In the genomic region with DNA sequence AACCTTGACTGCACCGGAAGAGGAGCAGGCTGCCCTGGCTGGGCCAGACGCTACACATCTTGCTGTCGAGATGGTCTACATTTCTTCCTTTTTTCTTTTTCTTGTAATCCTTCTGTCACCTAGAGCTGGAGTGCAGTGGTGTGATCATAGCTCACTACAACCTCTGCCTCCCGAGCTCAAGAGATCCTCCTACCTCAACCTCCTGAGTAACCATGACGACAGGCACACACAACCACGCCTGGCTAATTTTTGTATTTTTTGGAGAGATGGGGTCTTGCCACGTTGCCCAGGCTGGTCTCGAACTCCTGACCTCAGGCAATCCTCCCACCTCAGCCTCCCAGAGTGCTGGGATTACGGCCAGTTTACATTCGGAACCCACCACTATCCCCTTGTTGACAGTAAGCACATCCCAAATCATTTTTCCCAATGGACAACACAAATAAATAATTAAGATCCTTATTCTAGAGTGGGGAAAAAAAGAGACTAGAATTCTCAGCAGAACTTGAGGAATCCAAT, we compare ENCODE assay signal across 13 cellular contexts.
DNase-seq lines count a peak whose midpoint lies in the region; ATAC-seq, FAIRE-seq and TF ChIP-seq lines count a peak whose summit lies in the region.
"Had no signal": no experiment of that assay in that cellular context is flagged by ENCODE, and none has a peak within 500 bp of the region (broad histone marks: within the 10 kb centered on the region; RNA-seq: fewer than 3 reads in every experiment).

No MANE protein-coding gene starts in this region.

- peaks cover 20% of the 10 kb centered on the region for H3K36me3 ChIP-seq in K562 (ENCODE audit: control insufficient read depth, insufficient read depth, low read length)
- no peaks in the 10 kb centered on the region for H3K36me3 ChIP-seq in mucosa of stomach (ENCODE audit: control insufficient read depth, insufficient read depth, low read length)
- no peaks in the 10 kb centered on the region for H3K36me3 ChIP-seq in transverse colon
- H3K36me3 ChIP-seq: thyroid gland had no signal

- H3K27me3 Mint-ChIP-seq in activated naive CD4-positive, alpha-beta T cell treated with anti-CD3 and anti-CD28 coated beads, Interleukin-2, amount 50 U/mL, for 24 hours = no peaks in the 10 kb centered on the region

- H3K9me3 Mint-ChIP-seq in activated naive CD4-positive, alpha-beta T cell treated with anti-CD3 and anti-CD28 coated beads, Interleukin-2, amount 50 U/mL, for 24 hours = no peaks in the 10 kb centered on the region
- H3K9me3 Mint-ChIP-seq: neural crest cell had no signal

- no peak for TF ChIP-seq RAD21 in K562 (CRISPR knock-in tag; conservative IDR thresholded peaks at IDR 0.05 in 1 of 2, IDR thresholded peaks at IDR 0.05 in 1 of 2)

- WGBS in K562 (ENCODE audit: insufficient coverage, low coverage, missing lambda C conversion rate) = 87% methylated on average over 10 of the region's 10 CpGs
- 63% methylated on average over 10 of the region's 10 CpGs; no CpG with 5 or more reads in 1 of the 2 donors for WGBS in transverse colon (ENCODE audit: low coverage in 1 of 2), 2 donors

- ATAC-seq in K562 = no peak
- ATAC-seq in foreskin keratinocyte = no peak

- DNase-seq in activated naive CD4-positive, alpha-beta T cell treated with Interleukin-2 at 50 U/mL for 16 hours = no peak
- DNase-seq in K562 (ENCODE audit: extremely low read depth in 1 of 4, low spot score in 3 of 4) (no peak), transverse colon (no peak), NCI-H2029 (lab: John Stamatoyannopoulos, UW) (no peak), foreskin keratinocyte (no peak), glomerular visceral epithelial cell (ENCODE audit: extremely low spot score) (no peak)
- DNase-seq: activated effector memory CD4-positive, alpha-beta T cell treated with Interleukin-2 at 50 U/mL for 16 hours; stimulated activated CD4-positive, alpha-beta T cell treated with anti-CD3 and anti-CD28 coated beads, Interleukin-4, amount 100 ng/mL, for 24 hours; T1000 had no signal

- H3K9ac ChIP-seq in K562 (ENCODE audit: insufficient read depth in 1 of 2, low read depth in 2 of 2, low read length in 2 of 2) (peak overlapping the region in 1 of 2 experiments; percentile 72; a peak in 1 of 4 replicates), mucosa of stomach (ENCODE audit: low read length) (peak overlapping the region; percentile 32)

- no peak overlapping the region for H3K4me3 ChIP-seq in K562
- H3K4me3 ChIP-seq in mucosa of stomach (ENCODE audit: low read length) = no peak overlapping the region
- H3K4me3 ChIP-seq in transverse colon = no peak overlapping the region
- H3K4me3 ChIP-seq: thyroid gland had no signal

- peaks cover 36 to 60% of the 10 kb centered on the region in 2 experiments for H3K4me1 ChIP-seq in K562 (replicated peaks in 1 of 2; ENCODE audit: control insufficient read depth in 2 of 2, insufficient read depth in 2 of 2, low read length in 2 of 2)
- peaks cover 51% of the 10 kb centered on the region for H3K4me1 ChIP-seq in mucosa of stomach (ENCODE audit: control insufficient read depth, insufficient read depth, low read length)
- H3K4me1 ChIP-seq in transverse colon = peaks cover 41 to 78% (median 53%) of the 10 kb centered on the region in 4 donors
- peaks cover 22% of the 10 kb centered on the region for H3K4me1 ChIP-seq in foreskin keratinocyte

- H4K20me1 ChIP-seq in K562 (replicated peaks; ENCODE audit: control insufficient read depth, insufficient read depth, low read length) = peaks cover 80% of the 10 kb centered on the region

- peaks cover 96% of the 10 kb centered on the region for H3K79me2 ChIP-seq in K562 (ENCODE audit: control insufficient read depth, insufficient read depth, low read length)

- CTCF ChIA-PET in K562 (lab: Yijun Ruan, JAX; ENCODE audit: low intra/inter-chr PET ratio) = no interaction called here

- H3K4me1 Mint-ChIP-seq in activated naive CD4-positive, alpha-beta T cell treated with anti-CD3 and anti-CD28 coated beads, Interleukin-2, amount 50 U/mL, for 24 hours = peaks cover 82% of the 10 kb centered on the region

- in situ Hi-C loops in K562 (cut with MboI) = no loop called here
- in situ Hi-C loops in transverse colon (cut with MboI; ENCODE audit: low pct_ligation_motif_present in 1 of 4, low pct_unique_long_range_greater_than_20kb in 1 of 4, low sequenced_read_pairs in 3 of 4) = loop anchor here in 1 of 4 donors (10.0 kb wide), 1 partner anchor 73 kb away; no protein-coding TSS in a partner anchor

- no peak overlapping the region for H3K4me2 ChIP-seq in K562 (ENCODE audit: insufficient read depth, low read length)

- POLR2A ChIA-PET in K562 (lab: Yijun Ruan, JAX) = interaction anchor here (0.5 to 2.2 kb wide), 4 partner anchors 9 to 398 kb away, joined by 3 to 12 read pairs (median 4); no protein-coding TSS in a partner anchor

- no peak for FAIRE-seq in K562 (lab: Jason Lieb, UNC)

- no peak for TF ChIP-seq POLR2A in K562 (conservative IDR thresholded peaks at IDR 0.05)
- no peak for TF ChIP-seq POLR2A in transverse colon (IDR thresholded peaks at IDR 0.05)

- peak overlapping the region; percentile 77 for H3K4me3 Mint-ChIP-seq in activated naive CD4-positive, alpha-beta T cell treated with anti-CD3 and anti-CD28 coated beads, Interleukin-2, amount 50 U/mL, for 24 hours
- H3K4me3 Mint-ChIP-seq: neural crest cell had no signal

- H3K27ac ChIP-seq in K562 (ENCODE audit: extremely low read depth, low read depth, low read length) = no peak overlapping the region
- H3K27ac ChIP-seq in transverse colon = peak overlapping the region in 3 of 4 donors; percentile 9 to 46 (median 35)
- H3K27ac ChIP-seq in foreskin keratinocyte = no peak overlapping the region
- H3K27ac ChIP-seq: thyroid gland had no signal

- H2AFZ ChIP-seq in K562 (ENCODE audit: low read depth, low read length) = no peak overlapping the region

- TSS peak; percentile 31 for BruUV-seq in K562 (replicated peaks; lab: Mats Ljungman, UMichigan)

- H3K9me1 ChIP-seq in K562 (ENCODE audit: control insufficient read depth, insufficient read depth, low read length) = peaks cover 25% of the 10 kb centered on the region

- H3K9me3 ChIP-seq in K562 (replicated peaks; ENCODE audit: control insufficient read depth, insufficient read depth, low read depth, low read length) = no peaks in the 10 kb centered on the region
- no peaks in the 10 kb centered on the region for H3K9me3 ChIP-seq in mucosa of stomach (ENCODE audit: control insufficient read depth, low read length)
- H3K9me3 ChIP-seq in transverse colon = no peaks in the 10 kb centered on the region
- H3K9me3 ChIP-seq: thyroid gland had no signal

- H3K36me3 Mint-ChIP-seq in activated naive CD4-positive, alpha-beta T cell treated with anti-CD3 and anti-CD28 coated beads, Interleukin-2, amount 50 U/mL, for 24 hours = no peaks in the 10 kb centered on the region

- TF ChIP-seq CTCF in K562 (IDR thresholded peaks at IDR 0.05 in 2 of 3, conservative IDR thresholded peaks at IDR 0.05 in 1 of 3; ENCODE audit: insufficient read depth in 2 of 3, low read depth in 1 of 3, low read length in 3 of 3) (no peak), transverse colon (IDR thresholded peaks at IDR 0.05) (no peak), foreskin keratinocyte (conservative IDR thresholded peaks at IDR 0.05) (no peak)

- intact Hi-C loops in K562 (cut with micrococcal nuclease) (no loop called here), transverse colon (cut with DNase I; ENCODE audit: low total_unique reads) (no loop called here)

- no peak for TF ChIP-seq EP300 in K562 (IDR thresholded peaks at IDR 0.05; ENCODE audit: low read length)
- no peak for TF ChIP-seq EP300 in transverse colon (IDR thresholded peaks at IDR 0.05; ENCODE audit: low read depth)

- H3K27me3 ChIP-seq in K562 (ENCODE audit: control insufficient read depth in 2 of 2, insufficient read depth in 2 of 2, low read length in 2 of 2) = no peaks in the 10 kb centered on the region
- H3K27me3 ChIP-seq in mucosa of stomach (ENCODE audit: control insufficient read depth, insufficient read depth, low read length) = no peaks in the 10 kb centered on the region
- no peaks in the 10 kb centered on the region for H3K27me3 ChIP-seq in transverse colon
- no peaks in the 10 kb centered on the region for H3K27me3 ChIP-seq in foreskin keratinocyte
- H3K27me3 ChIP-seq: thyroid gland had no signal

- peak overlapping the region; percentile 94 for H3K27ac Mint-ChIP-seq in activated naive CD4-positive, alpha-beta T cell treated with anti-CD3 and anti-CD28 coated beads, Interleukin-2, amount 50 U/mL, for 24 hours

TF ChIP-seq in K562, 482 proteins besides CTCF, POLR2A, EP300 and RAD21:
- TF ChIP-seq ZNF436 (CRISPR knock-in tag; IDR thresholded peaks at IDR 0.05) (no peak), RFX1 (IDR thresholded peaks at IDR 0.05) (peak; percentile 87)

Comparison
In these comparisons a context has a peak if more than half of its experiments do, and no peak if none do; other contexts are left out.
1. H3K27ac ChIP-seq: peak in transverse colon (3 of 4); none in K562 (single experiment) and foreskin keratinocyte (single experiment).